In genomic region chr12:109961612-109962011, GRCh38 we compare ENCODE assay signal across 23 cellular contexts. TPM values are rescaled to one million over a fixed set of nuclear protein-coding genes. Genes with fewer than 3 reads are reported as not detected.
DNase-seq lines count a peak whose midpoint lies in the region; TF ChIP-seq lines count a peak whose summit lies in the region.
"Had no signal": no experiment of that assay in that cellular context is flagged by ENCODE, and none has a peak within 500 bp of the region (broad histone marks: within the 10 kb centered on the region; RNA-seq: fewer than 3 reads in every experiment).

No MANE protein-coding gene starts in this region.

- H3K9me3 Mint-ChIP-seq in endodermal cell, result no peaks in the 10 kb centered on the region
- H3K9me3 Mint-ChIP-seq: activated T-helper 2 cell treated with anti-CD3 and anti-CD28 coated beads, Interferon-gamma antibody, Interleukin-2, Interleukin-4, amounts not matched to agents 10 μg/mL and 5 μg/mL and 100 μg/mL, durations not matched to agents 14 hours and 24 hours and 36 hours; dendritic cell treated with granulocyte-macrophage colony-stimulating factor and Interleukin-4, amounts not matched to agents 40 ng/mL and 50 ng/mL, for 4 days; naive B cell had no signal

- peak overlapping the region; percentile 62 for H3K27ac Mint-ChIP-seq in endodermal cell
- H3K27ac Mint-ChIP-seq: activated T-helper 2 cell treated with anti-CD3 and anti-CD28 coated beads, Interferon-gamma antibody, Interleukin-2, Interleukin-4, amounts not matched to agents 10 μg/mL and 5 μg/mL and 100 μg/mL, durations not matched to agents 14 hours and 24 hours and 36 hours; dendritic cell treated with granulocyte-macrophage colony-stimulating factor and Interleukin-4, amounts not matched to agents 40 ng/mL and 50 ng/mL, for 4 days had no signal

- H3K9ac ChIP-seq in endodermal cell (ENCODE audit: extremely low read depth, low read length, poor library complexity, severe bottlenecking), result no peak overlapping the region
- H3K9ac ChIP-seq: parathyroid adenoma had no signal

- H3K36me3 ChIP-seq in endodermal cell (ENCODE audit: control insufficient read depth, insufficient read depth, low read length) (peaks cover 70% of the 10 kb centered on the region), osteoblast (ENCODE audit: insufficient read depth, low read length) (peaks cover 47% of the 10 kb centered on the region)

- H4K20me1 ChIP-seq in osteoblast (ENCODE audit: insufficient read depth, low read length), result no peaks in the 10 kb centered on the region

- no peaks in the 10 kb centered on the region for H3K27me3 Mint-ChIP-seq in endodermal cell (ENCODE audit: insufficient read depth)
- H3K27me3 Mint-ChIP-seq: activated CD8-positive, alpha-beta memory T cell treated with anti-CD3 and anti-CD28 coated beads, Interleukin-2, amount 10 ng/mL, durations not matched to agents 7 days and 5 days; dendritic cell treated with granulocyte-macrophage colony-stimulating factor and Interleukin-4, amounts not matched to agents 40 ng/mL and 50 ng/mL, for 4 days; naive B cell had no signal

- H2AFZ ChIP-seq in osteoblast (ENCODE audit: low read length), result no peak overlapping the region
- H2AFZ ChIP-seq: parathyroid adenoma had no signal

- H3K4me1 ChIP-seq in endodermal cell (ENCODE audit: control insufficient read depth, insufficient read depth, low read length) (no peaks in the 10 kb centered on the region), osteoblast (ENCODE audit: insufficient read depth, low read length) (peaks cover 30% of the 10 kb centered on the region)
- H3K4me1 ChIP-seq: parathyroid adenoma, sigmoid colon, tibial nerve had no signal

- peaks cover 44% of the 10 kb centered on the region for H3K36me3 Mint-ChIP-seq in endodermal cell (ENCODE audit: low read depth)

- no peak overlapping the region for H3K27ac ChIP-seq in endodermal cell (ENCODE audit: low read depth, low read length)
- H3K27ac ChIP-seq in osteoblast (ENCODE audit: low read depth, low read length), result peak overlapping the region; percentile 95
- H3K27ac ChIP-seq: gastrocnemius medialis, parathyroid adenoma, RWPE1, sigmoid colon, tibial nerve had no signal

- no peak for TF ChIP-seq CTCF in endodermal cell (conservative IDR thresholded peaks at IDR 0.05)
- TF ChIP-seq CTCF in osteoblast (IDR thresholded peaks at IDR 0.05; ENCODE audit: extremely low read depth, low read depth, low read length), result no peak

- H3K27me3 ChIP-seq in endodermal cell (ENCODE audit: control insufficient read depth, insufficient read depth, low read length, poor library complexity, severe bottlenecking), result no peaks in the 10 kb centered on the region
- H3K27me3 ChIP-seq in osteoblast (ENCODE audit: insufficient read depth, low read length), result no peaks in the 10 kb centered on the region
- H3K27me3 ChIP-seq: gastrocnemius medialis, sigmoid colon, tibial nerve had no signal

- H3K4me3 ChIP-seq in endodermal cell (ENCODE audit: low read length) (no peak overlapping the region), osteoblast (ENCODE audit: insufficient read depth, low read length) (no peak overlapping the region)
- H3K4me3 ChIP-seq: gastrocnemius medialis, sigmoid colon, tibial nerve had no signal

- peak overlapping the region; percentile 41 for H3K4me2 ChIP-seq in osteoblast (ENCODE audit: insufficient read depth, low read length)

- H3K9me3 ChIP-seq in endodermal cell (ENCODE audit: control insufficient read depth, low read length) (no peaks in the 10 kb centered on the region), osteoblast (ENCODE audit: low read depth, low read length) (no peaks in the 10 kb centered on the region)
- H3K9me3 ChIP-seq: gastrocnemius medialis, sigmoid colon, tibial nerve had no signal

- no peaks in the 10 kb centered on the region for H3K4me1 Mint-ChIP-seq in endodermal cell

- DNase-seq in Daoy (ENCODE audit: low read depth), result peak; percentile 55
- peak; percentile 22 for DNase-seq in MV-4-11 (lab: John Stamatoyannopoulos, UW)
- DNase-seq in endodermal cell, result no peak
- DNase-seq in osteoblast (ENCODE audit: insufficient read length, low spot score, missing footprints), result peak; percentile 32
- DNase-seq in nucleus accumbens (lab: John Stamatoyannopoulos, UW), result no peak
- DNase-seq in GOT3 (lab: John Stamatoyannopoulos, UW), result no peak
- DNase-seq in NCI-H146 (lab: John Stamatoyannopoulos, UW), result no peak
- DNase-seq: activated CD8-positive, alpha-beta memory T cell treated with anti-CD3 and anti-CD28 coated beads, Interleukin-2, amount 10 ng/mL, durations not matched to agents 7 days and 5 days; AML-193; DMS79 treated with DMSO at 0.1 percent for 48 hours; gastrocnemius medialis; Karpas-422; kidney glomerular epithelial cell; naive B cell; NCI-H1092 treated with DMSO at 0.1 percent for 48 hours; NCI-H526; sigmoid colon; stimulated activated naive CD4-positive, alpha-beta T cell had no signal

- 93 to 96% methylated on average over 6 of the region's 6 CpGs for WGBS in endodermal cell (ENCODE audit: insufficient coverage in 1 of 2, insufficient read length in 1 of 2), 2 experiments

- no peak overlapping the region for H3K4me3 Mint-ChIP-seq in endodermal cell
- H3K4me3 Mint-ChIP-seq: activated CD8-positive, alpha-beta memory T cell treated with anti-CD3 and anti-CD28 coated beads, Interleukin-2, amount 10 ng/mL, durations not matched to agents 7 days and 5 days; dendritic cell treated with granulocyte-macrophage colony-stimulating factor and Interleukin-4, amounts not matched to agents 40 ng/mL and 50 ng/mL, for 4 days; naive B cell had no signal

- no peaks in the 10 kb centered on the region for H3K79me2 ChIP-seq in osteoblast (ENCODE audit: insufficient read depth, low read length)

RNA-seq across cellular contexts. Expression of gene GIT2, which starts 34.6 kb away (rescaled TPM):
- total RNA-seq in Daoy (2014; rRNA removed; shearing (Covaris generic)), result 16.0 and 20.5 TPM in 2 replicates
- total RNA-seq in endodermal cell (10 to 100 TPM; 27.0 to 27.9 TPM), osteoblast (43.4 and 45.4 TPM in 2 replicates)
- polyA plus RNA-seq in endodermal cell (2013, experiment 1 of 2), result 20.5 TPM
- 20.9 TPM for polyA plus RNA-seq in endodermal cell (2013, experiment 2 of 2)

RNA-seq across cellular contexts. Expression of gene ANKRD13A, which starts 37.6 kb away (rescaled TPM):
- total RNA-seq in Daoy (2014; rRNA removed; shearing (Covaris generic)), result 90.3 and 101 TPM in 2 replicates
- total RNA-seq in endodermal cell (10 to 100 TPM; 33.2 to 44.6 TPM), osteoblast (94.1 and 113 TPM in 2 replicates)
- 24.0 TPM for polyA plus RNA-seq in endodermal cell (2013, experiment 1 of 2)
- polyA plus RNA-seq in endodermal cell (2013, experiment 2 of 2), result 23.1 TPM

Comparison
In these comparisons a context has a peak if more than half of its experiments do, and no peak if none do; other contexts are left out.
1. DNase-seq: peak in Daoy (single experiment), MV-4-11 (single experiment) and osteoblast (single experiment); none in endodermal cell (single experiment), nucleus accumbens (0 of 56), GOT3 (single experiment) and NCI-H146 (single experiment).